ENCODE assay signal across 22 cellular contexts in genomic region chr5:151105561-151105960, GRCh38. TPM values are rescaled to one million over a fixed set of nuclear protein-coding genes. Genes with fewer than 3 reads are reported as not detected.
DNase-seq lines count a peak whose midpoint lies in the region; ATAC-seq, FAIRE-seq and TF ChIP-seq lines count a peak whose summit lies in the region.
"Had no signal": no experiment of that assay in that cellular context is flagged by ENCODE, and none has a peak within 500 bp of the region (broad histone marks: within the 10 kb centered on the region; RNA-seq: fewer than 3 reads in every experiment).

No MANE protein-coding gene starts in this region.

- no peak for TF ChIP-seq EP300 in GM12878 (IDR thresholded peaks at IDR 0.05; ENCODE audit: borderline replicate concordance in 1 of 2, control insufficient read depth in 1 of 2, low read depth in 2 of 2, low read length in 2 of 2)
- TF ChIP-seq EP300 in stomach (IDR thresholded peaks at IDR 0.05): no peak

- FAIRE-seq in GM12878 (lab: Jason Lieb, UNC): peak; percentile 35

- no peaks in the 10 kb centered on the region for H3K9me3 ChIP-seq in GM12878 (replicated peaks; ENCODE audit: control insufficient read depth, insufficient read depth, low read length)
- H3K9me3 ChIP-seq in muscle layer of colon (ENCODE audit: low read length): no peaks in the 10 kb centered on the region
- H3K9me3 ChIP-seq in stomach: no peaks in the 10 kb centered on the region
- H3K9me3 ChIP-seq: left lung, tibial artery had no signal

- peaks cover 75% of the 10 kb centered on the region for H3K36me3 Mint-ChIP-seq in activated naive CD4-positive, alpha-beta T cell treated with anti-CD3 and anti-CD28 coated beads, Interleukin-2, amount 10 ng/mL, durations not matched to agents 7 days and 5 days

- TF ChIP-seq CTCF in GM12878 (IDR thresholded peaks at IDR 0.05 in 2 of 3, conservative IDR thresholded peaks at IDR 0.05 in 1 of 3; ENCODE audit: control insufficient read depth in 2 of 3, extremely low read depth in 1 of 3, insufficient read depth in 1 of 3, low read depth in 3 of 3, low read length in 3 of 3) (no peak), stomach (IDR thresholded peaks at IDR 0.05) (no peak)

- POLR2A ChIA-PET in GM12878 (lab: Charles Lee): interaction anchor here (1.0 kb wide), 1 partner anchor 11 kb away, joined by 3 read pairs; no protein-coding TSS in a partner anchor

- no peak for TF ChIP-seq RAD21 in GM12878 (IDR thresholded peaks at IDR 0.05; ENCODE audit: insufficient read depth, low read depth, low read length)

- SMC1A ChIA-PET in GM12878 (lab: Charles Lee; ENCODE audit: uncharacterized antibody, unreplicated experiment): interaction anchor here (2.1 to 2.5 kb wide), 2 partner anchors 10 to 54 kb away, joined by 7 to 13 read pairs; no protein-coding TSS in a partner anchor

- DNase-seq in activated naive CD4-positive, alpha-beta T cell treated with anti-CD3 and anti-CD28 coated beads, Interleukin-2, amount 10 ng/mL, durations not matched to agents 7 days and 5 days: no peak
- no peak for DNase-seq in activated naive CD4-positive, alpha-beta T cell treated with Interleukin-2 at 50 U/mL for 16 hours
- DNase-seq in GM12878 (ENCODE audit: low read depth, low spot score) (no peak), stomach (no peak), OCI-M1 (lab: John Stamatoyannopoulos, UW) (no peak), CD1c-positive myeloid dendritic cell (ENCODE audit: extremely low spot score) (no peak)
- DNase-seq in stimulated activated CD4-positive, alpha-beta T cell treated with anti-CD3 and anti-CD28 coated beads, Interleukin-12 subunit alpha, Interleukin-12 subunit beta, amount 100 ng/mL, for 4 hours: no peak
- DNase-seq: activated gamma-delta T cell; AML-193; amygdala; CD4-positive, alpha-beta memory T cell; left lung; midbrain; NCI-H1436 treated with DMSO at 0.1 percent for 48 hours; NCI-H2107; posterior cingulate gyrus; stimulated activated naive CD8-positive, alpha-beta T cell treated with anti-CD3 and anti-CD28 coated beads, Interleukin-15, Interleukin-2, amounts not matched to agents 100 U/mL and 50 U/mL, for 24 hours had no signal

- no peak overlapping the region for H3K4me3 ChIP-seq in GM12878
- no peak overlapping the region for H3K4me3 ChIP-seq in muscle layer of colon (ENCODE audit: low read depth in 1 of 2, low read length in 2 of 2)
- H3K4me3 ChIP-seq in stomach: no peak overlapping the region
- H3K4me3 ChIP-seq: left lung, tibial artery had no signal

- in situ Hi-C loops in GM12878 (cut with MboI): no loop called here

- peaks cover 3% of the 10 kb centered on the region; the same call in 1 of the 2 replicates for H3K79me2 ChIP-seq in GM12878 (ENCODE audit: control insufficient read depth, insufficient read depth, low read length)

- H2AFZ ChIP-seq in GM12878 (ENCODE audit: control insufficient read depth, low read depth, low read length): no peak overlapping the region

- no TSS peak for BruUV-seq in GM12878 (replicated peaks; lab: Mats Ljungman, UMichigan)

- CTCF ChIA-PET in activated naive CD4-positive, alpha-beta T cell treated with anti-CD3 and anti-CD28 coated beads, Interleukin-2, amount 10 ng/mL, durations not matched to agents 7 days and 5 days (lab: Charles Lee): interaction anchor here (1.4 to 2.4 kb wide), 2 partner anchors 10 to 54 kb away, joined by 6 to 18 read pairs; no protein-coding TSS in a partner anchor
- CTCF ChIA-PET in GM12878 (lab: Yijun Ruan, JAX): interaction anchor here (0.9 to 23.4 kb wide), 2 partner anchors 52 to 59 kb away, joined by 4 to 691 read pairs; no protein-coding TSS in a partner anchor

- H3K9ac ChIP-seq in GM12878 (ENCODE audit: control insufficient read depth, insufficient read depth, low read length): no peak overlapping the region
- no peak overlapping the region for H3K9ac ChIP-seq in muscle layer of colon (ENCODE audit: low read length)
- H3K9ac ChIP-seq: KMS-11 had no signal

- H3K27ac ChIP-seq in GM12878 (ENCODE audit: control insufficient read depth, insufficient read depth) (no peak overlapping the region), muscle layer of colon (ENCODE audit: low read depth, low read length) (peak overlapping the region; percentile 62), stomach (peak overlapping the region in 4 of 5 donors; percentile 30 to 86 (median 72))
- H3K27ac ChIP-seq: KMS-11, left lung had no signal

- no peaks in the 10 kb centered on the region for H4K20me1 ChIP-seq in GM12878 (ENCODE audit: control insufficient read depth, insufficient read depth)

- H3K27me3 ChIP-seq in GM12878 (replicated peaks in 1 of 2; ENCODE audit: control insufficient read depth in 2 of 2, insufficient read depth in 2 of 2, low read length in 1 of 2) (no peaks in the 10 kb centered on the region), muscle layer of colon (ENCODE audit: control insufficient read depth in 1 of 2, insufficient read depth in 2 of 2, low read length in 2 of 2) (no peaks in the 10 kb centered on the region), stomach (no peaks in the 10 kb centered on the region)
- H3K27me3 ChIP-seq: left lung, tibial artery had no signal

- no peaks in the 10 kb centered on the region for H3K27me3 Mint-ChIP-seq in activated naive CD4-positive, alpha-beta T cell treated with anti-CD3 and anti-CD28 coated beads, Interleukin-2, amount 10 ng/mL, durations not matched to agents 7 days and 5 days
- H3K27me3 Mint-ChIP-seq: CD4-positive, alpha-beta memory T cell had no signal

- ATAC-seq in GM12878: no peak
- ATAC-seq: SK-N-SH treated with all-trans-retinoic acid at 6 μM for 48 hours; stimulated activated naive CD8-positive, alpha-beta T cell treated with anti-CD3 and anti-CD28 coated beads, Interleukin-15, Interleukin-2, amounts not matched to agents 100 U/mL and 50 U/mL, for 24 hours had no signal

- 95% methylated on average over 2 of the region's 2 CpGs for WGBS in GM12878 (ENCODE audit: insufficient coverage, insufficient replicate concordance, low lambda C conversion rate, missing lambda C conversion rate)
- 82 to 95% (median 90%) methylated on average over 2 of the region's 2 CpGs for WGBS in stomach, 5 donors

- no peak for TF ChIP-seq POLR2A in GM12878 (IDR thresholded peaks at IDR 0.05; ENCODE audit: low read depth, low read length)
- TF ChIP-seq POLR2A in stomach (IDR thresholded peaks at IDR 0.05): no peak

- RAD21 ChIA-PET in GM12878 (lab: Charles Lee; ENCODE audit: unreplicated experiment): interaction anchor here (0.8 to 1.1 kb wide), 3 partner anchors 10 to 54 kb away, joined by 3 to 4 read pairs (median 3); no protein-coding TSS in a partner anchor

- H3K9me3 Mint-ChIP-seq in activated naive CD4-positive, alpha-beta T cell treated with anti-CD3 and anti-CD28 coated beads, Interleukin-2, amount 10 ng/mL, durations not matched to agents 7 days and 5 days: no peaks in the 10 kb centered on the region
- H3K9me3 Mint-ChIP-seq: CD4-positive, alpha-beta memory T cell; neural crest cell had no signal

- peaks cover 48 to 55% of the 10 kb centered on the region in 2 experiments for H3K36me3 ChIP-seq in GM12878 (ENCODE audit: control insufficient read depth in 2 of 2, insufficient read depth in 2 of 2, low read length in 1 of 2)
- peaks cover 74% of the 10 kb centered on the region for H3K36me3 ChIP-seq in muscle layer of colon (ENCODE audit: insufficient read depth, low read length)
- H3K36me3 ChIP-seq in stomach: peaks cover 31 to 95% (median 90%) of the 10 kb centered on the region in 4 donors

- H3K4me1 ChIP-seq in GM12878 (ENCODE audit: control insufficient read depth, insufficient read depth, low read length) (peaks cover 9% of the 10 kb centered on the region), muscle layer of colon (ENCODE audit: insufficient read depth, low read length) (peaks cover 52% of the 10 kb centered on the region), stomach (peaks cover 39 to 72% (median 56%) of the 10 kb centered on the region in 4 donors)

- H3K4me2 ChIP-seq in GM12878 (ENCODE audit: control insufficient read depth, insufficient read depth): no peak overlapping the region
- H3K4me2 ChIP-seq: KMS-11 had no signal

- intact Hi-C loops in GM12878 (cut with micrococcal nuclease; ENCODE audit: unreplicated experiment) (no loop called here), stomach (cut with DNase I; ENCODE audit: low total_unique reads) (no loop called here)

- H3K4me1 Mint-ChIP-seq in activated naive CD4-positive, alpha-beta T cell treated with anti-CD3 and anti-CD28 coated beads, Interleukin-2, amount 10 ng/mL, durations not matched to agents 7 days and 5 days: peaks cover 5% of the 10 kb centered on the region
- H3K4me1 Mint-ChIP-seq: neural crest cell had no signal

- no peak overlapping the region for H3K4me3 Mint-ChIP-seq in activated naive CD4-positive, alpha-beta T cell treated with anti-CD3 and anti-CD28 coated beads, Interleukin-2, amount 10 ng/mL, durations not matched to agents 7 days and 5 days
- H3K4me3 Mint-ChIP-seq: CD4-positive, alpha-beta memory T cell; neural crest cell had no signal

- H3K27ac Mint-ChIP-seq in activated naive CD4-positive, alpha-beta T cell treated with anti-CD3 and anti-CD28 coated beads, Interleukin-2, amount 10 ng/mL, durations not matched to agents 7 days and 5 days: peak overlapping the region; percentile 39

RNA-seq across cellular contexts. Expression of gene TNIP1, which starts 24.7 kb away (rescaled TPM):
- 372 and 425 TPM in 2 replicates for total RNA-seq in GM12878 (2013; cell fraction: nucleolus; rRNA removed)
- total RNA-seq in GM12878 (2014; rRNA removed) (203 and 223 TPM in 2 replicates), GM12878 (2014; rRNA removed; fragmentation: Illumina TruSeq; extraction: Trizol) (147 and 148 TPM in 2 replicates), GM12878 (2021) (279 and 289 TPM in 2 replicates), stomach (100 to 1,000 TPM in 3 of 5 donors, 10 to 100 TPM in 2; 67.4 to 136 (median 118) TPM)
- polyA plus RNA-seq in GM12878 (2011; ENCODE audit: low read depth): 132 TPM
- polyA plus RNA-seq in GM12878 (2011; rRNA removed) (156 and 178 TPM in 2 replicates), GM12878 (2014; fragmentation: Illumina TruSeq; extraction: Trizol) (107 and 151 TPM in 2 replicates), GM12878 (2014; fragmentation: Nextera tagmentation; extraction: Ambion mirVana) (10 to 100 TPM in 1 of 2 experiments, 1 to 10 TPM in 1; 4.4 to 13.7 TPM), GM12878 (2014; rRNA removed) (199 and 200 TPM in 2 replicates), GM12878 (2016; fragmentation: Nextera tagmentation; extraction: Ambion mirVana) (100 to 1,000 TPM; 112 to 117 TPM), stomach (100 to 1,000 TPM in 1 of 3 donors, 10 to 100 TPM in 2; 45.1 to 122 (median 90.8) TPM)
- polyA plus RNA-seq in GM12878 (2011; cell fraction: cytosol; rRNA removed): 190 and 206 TPM in 2 replicates
- 272 and 287 TPM in 2 replicates for polyA plus RNA-seq in GM12878 (2011; cell fraction: nucleus; rRNA removed)
- polyA plus RNA-seq in GM12878 (2012): 262 and 278 TPM in 2 replicates
- polyA minus RNA-seq in GM12878 (2011; rRNA and poly(A)+ RNA removed): 245 and 345 TPM in 2 replicates
- polyA minus RNA-seq in GM12878 (2011; cell fraction: cytosol; rRNA and poly(A)+ RNA removed): 117 and 134 TPM in 2 replicates
- 165 and 259 TPM in 2 replicates for polyA minus RNA-seq in GM12878 (2011; cell fraction: nucleus; rRNA and poly(A)+ RNA removed)

RNA-seq across cellular contexts. Expression of gene ANXA6, which starts 52.0 kb away (rescaled TPM):
- total RNA-seq in GM12878 (2013; cell fraction: nucleolus; rRNA removed): 295 and 301 TPM in 2 replicates
- 477 and 484 TPM in 2 replicates for total RNA-seq in GM12878 (2014; rRNA removed)
- total RNA-seq in GM12878 (2014; rRNA removed; fragmentation: Illumina TruSeq; extraction: Trizol): 549 and 550 TPM in 2 replicates
- total RNA-seq in GM12878 (2021): 528 and 542 TPM in 2 replicates
- 195 TPM for polyA plus RNA-seq in GM12878 (2011; ENCODE audit: low read depth)
- 460 and 571 TPM in 2 replicates for polyA plus RNA-seq in GM12878 (2011; rRNA removed)
- 618 and 630 TPM in 2 replicates for polyA plus RNA-seq in GM12878 (2011; cell fraction: cytosol; rRNA removed)
- polyA plus RNA-seq in GM12878 (2011; cell fraction: nucleus; rRNA removed): 407 and 532 TPM in 2 replicates
- polyA plus RNA-seq in GM12878 (2012): 297 and 330 TPM in 2 replicates
- 506 and 510 TPM in 2 replicates for polyA plus RNA-seq in GM12878 (2014; fragmentation: Illumina TruSeq; extraction: Trizol)
- 10 to 100 TPM; 44.0 to 73.1 TPM for polyA plus RNA-seq in GM12878 (2014; fragmentation: Nextera tagmentation; extraction: Ambion mirVana)
- 453 and 470 TPM in 2 replicates for polyA plus RNA-seq in GM12878 (2014; rRNA removed)
- polyA plus RNA-seq in GM12878 (2016; fragmentation: Nextera tagmentation; extraction: Ambion mirVana): 100 to 1,000 TPM; 280 to 291 TPM
- polyA minus RNA-seq in GM12878 (2011; rRNA and poly(A)+ RNA removed): 634 and 706 TPM in 2 replicates
- polyA minus RNA-seq in GM12878 (2011; cell fraction: cytosol; rRNA and poly(A)+ RNA removed): 242 and 263 TPM in 2 replicates
- polyA minus RNA-seq in GM12878 (2011; cell fraction: nucleus; rRNA and poly(A)+ RNA removed): 286 and 410 TPM in 2 replicates
- 100 to 1,000 TPM in 3 of 5 donors, 10 to 100 TPM in 2; 28.4 to 240 (median 133) TPM for total RNA-seq in stomach
- polyA plus RNA-seq in stomach: 100 to 1,000 TPM in 1 of 3 donors, 10 to 100 TPM in 2; 66.0 to 103 (median 73.6) TPM
